Comparison of ENCODE assay signal across 7 cellular contexts in the genomic region with DNA sequence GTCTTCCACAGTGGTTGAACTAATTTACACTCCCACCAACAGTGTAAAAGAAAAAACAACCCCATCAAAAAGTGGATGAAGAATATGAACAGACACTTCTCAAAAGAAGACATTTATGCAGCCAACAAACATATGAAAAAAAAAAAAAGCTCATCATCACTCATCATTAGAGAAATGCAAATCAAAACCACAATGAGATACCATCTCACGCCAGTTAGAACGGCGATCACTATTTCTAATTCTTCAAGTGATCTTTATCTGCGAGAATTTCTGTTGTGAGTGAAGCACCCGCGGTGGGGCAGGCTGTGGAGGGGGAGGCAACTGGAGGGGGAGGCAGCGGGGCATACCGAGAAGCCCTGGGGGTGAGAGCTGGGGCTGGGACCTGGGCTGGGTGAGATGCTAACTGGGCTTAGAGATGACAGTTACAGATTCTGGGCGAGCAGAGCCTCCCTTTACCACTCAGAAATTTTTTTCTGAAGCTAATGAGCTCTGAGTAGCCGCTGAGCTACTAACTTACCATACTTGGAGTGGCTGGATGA.
DNase-seq lines count a peak whose midpoint lies in the region; ATAC-seq and TF ChIP-seq lines count a peak whose summit lies in the region.
"Not testable (repeated sequence)": the region's sequence is repeated elsewhere in the genome, so short reads cannot be mapped to it uniquely, and the experiment has no call there.

No MANE protein-coding gene starts in this region.

- not testable (repeated sequence) for H3K9me3 ChIP-seq in CD8-positive, alpha-beta memory T cell (ENCODE audit: low read length); Karpas-422 (ENCODE audit: low read length); T-helper 17 cell (ENCODE audit: control insufficient read depth, low read length, poor library complexity, severe bottlenecking); right atrium auricular region

- peak overlapping the region in 6 of 7 donors; percentile 24 to 75 (median 47) for H3K4me3 Mint-ChIP-seq in CD8-positive, alpha-beta memory T cell
- H3K4me3 Mint-ChIP-seq in T-helper 17 cell: peak overlapping the region; percentile 49

- not testable (repeated sequence) for H3K9me3 Mint-ChIP-seq in CD8-positive, alpha-beta memory T cell

- not testable (repeated sequence) for H3K27me3 ChIP-seq in CD8-positive, alpha-beta memory T cell (ENCODE audit: insufficient read depth, low read length, poor library complexity, severe bottlenecking); Karpas-422 (ENCODE audit: low read length); right atrium auricular region

- peak overlapping the region; percentile 83 for H3K9ac ChIP-seq in Karpas-422 (ENCODE audit: low read length)

- CTCF ChIA-PET in CD8-positive, alpha-beta memory T cell (lab: Charles Lee): interaction anchor here (0.7 to 2.8 kb wide), 3 partner anchors 21 to 50 kb away, joined by 3 to 12 read pairs (median 5); no protein-coding TSS in a partner anchor

- H3K36me3 ChIP-seq in CD8-positive, alpha-beta memory T cell (ENCODE audit: insufficient read depth, low read length); Karpas-422 (ENCODE audit: insufficient read depth, low read length); right atrium auricular region: not testable (repeated sequence)

- H2AFZ ChIP-seq in Karpas-422 (ENCODE audit: low read length): not testable (repeated sequence)

- ATAC-seq in T-helper 17 cell: not testable (repeated sequence)

- not testable (repeated sequence) for H3K27ac ChIP-seq in CD8-positive, alpha-beta memory T cell (ENCODE audit: low read depth, low read length); right atrium auricular region
- H3K27ac ChIP-seq in Karpas-422 (ENCODE audit: low read length): peak overlapping the region; percentile 99

- DNase-seq in CD8-positive, alpha-beta memory T cell: peak in 2 of 5 donors; percentile 45 to 77
- DNase-seq in Karpas-422 (peak; percentile 92), T-helper 17 cell (peak in 1 of 3 donors; percentile 36), right atrium auricular region (ENCODE audit: low spot score) (peak; percentile 53)
- DNase-seq in activated CD4-positive, alpha-beta T cell treated with anti-CD3 and anti-CD28 coated beads, Interleukin-2, amount 50 U/mL, for 1 hour: peak; percentile 36
- peak; percentile 85 for DNase-seq in activated effector memory CD4-positive, alpha-beta T cell treated with anti-CD3 and anti-CD28 coated beads, Interleukin-2, amount 50 U/mL, for 16 hours
- DNase-seq in stimulated activated CD4-positive, alpha-beta T cell treated with anti-CD3 and anti-CD28 coated beads, Interleukin-2, amount 100 ng/mL, for 24 hours: peak; percentile 33 to 35

- not testable (repeated sequence) for H4K20me1 ChIP-seq in Karpas-422 (ENCODE audit: insufficient read depth, low read depth, low read length)

- peaks cover 17% of the 10 kb centered on the region for H3K79me2 ChIP-seq in Karpas-422 (ENCODE audit: low read length)

- TF ChIP-seq CTCF in right atrium auricular region (IDR thresholded peaks at IDR 0.05): not testable (repeated sequence)

- H3K27me3 Mint-ChIP-seq in CD8-positive, alpha-beta memory T cell; T-helper 17 cell: not testable (repeated sequence)

- not testable (repeated sequence) for H3K9me2 ChIP-seq in Karpas-422 (replicated peaks; ENCODE audit: insufficient read depth, low read length)

- POLR2A ChIA-PET in CD8-positive, alpha-beta memory T cell (lab: Charles Lee): not testable (repeated sequence)

- H3K4me1 Mint-ChIP-seq in CD8-positive, alpha-beta memory T cell: peaks cover 44 to 66% (median 50%) of the 10 kb centered on the region in 3 donors
- peaks cover 34% of the 10 kb centered on the region for H3K4me1 Mint-ChIP-seq in T-helper 17 cell

- H3K4me3 ChIP-seq in CD8-positive, alpha-beta memory T cell (ENCODE audit: low read length); right atrium auricular region: not testable (repeated sequence)
- peak overlapping the region; percentile 64 for H3K4me3 ChIP-seq in Karpas-422 (ENCODE audit: low read length)

- not testable (repeated sequence) for H3K36me3 Mint-ChIP-seq in CD8-positive, alpha-beta memory T cell; T-helper 17 cell (ENCODE audit: low read depth)

- peaks cover 29% of the 10 kb centered on the region for H3K4me1 ChIP-seq in CD8-positive, alpha-beta memory T cell (ENCODE audit: insufficient read depth, low read length)
- H3K4me1 ChIP-seq in Karpas-422 (ENCODE audit: low read length) (peaks cover 77% of the 10 kb centered on the region), right atrium auricular region (peaks cover 0 to 49% of the 10 kb centered on the region in 2 donors)

- H3K27ac Mint-ChIP-seq in CD8-positive, alpha-beta memory T cell: peak overlapping the region in 6 of 8 donors; percentile 12 to 91 (median 81)
- H3K27ac Mint-ChIP-seq in T-helper 17 cell: peak overlapping the region; percentile 93

- H3K4me2 ChIP-seq in Karpas-422 (ENCODE audit: low read depth, low read length, poor library complexity, severe bottlenecking): peak overlapping the region; percentile 87
